In the genomic region with DNA sequence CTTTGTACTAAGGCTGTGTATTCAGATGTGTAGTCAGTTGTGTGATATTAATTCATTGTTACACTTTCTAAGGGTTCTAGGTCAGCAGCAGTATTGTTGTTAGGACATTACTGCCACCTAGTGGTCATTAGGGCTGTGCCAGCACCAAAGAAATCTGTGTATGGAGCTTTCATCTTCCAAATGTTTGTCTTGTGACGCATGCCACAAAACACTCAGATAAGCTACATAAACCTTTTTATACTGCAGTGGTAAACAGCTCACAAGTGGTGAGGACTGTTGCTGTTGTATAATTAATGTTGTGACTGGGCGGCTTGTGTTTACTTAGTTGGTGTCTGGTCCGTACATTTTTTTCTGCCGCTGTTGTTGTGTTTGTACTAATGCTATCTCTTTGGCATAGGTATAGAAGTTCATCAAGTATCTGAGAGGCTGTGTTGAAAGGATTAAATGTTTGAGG, we compare ENCODE assay signal across 8 cellular contexts. TPM values are rescaled to one million over a fixed set of nuclear protein-coding genes. Genes with fewer than 3 reads are reported as not detected.
DNase-seq lines count a peak whose midpoint lies in the region; ATAC-seq, FAIRE-seq and TF ChIP-seq lines count a peak whose summit lies in the region.

No MANE protein-coding gene starts in this region.

- H3K27me3 ChIP-seq in K562 (ENCODE audit: control insufficient read depth in 2 of 2, insufficient read depth in 2 of 2, low read length in 2 of 2), result no peaks in the 10 kb centered on the region; a peak in 1 of 5 replicates

- in situ Hi-C loops in K562 (cut with MboI), result loop anchor here (5.0 to 10.0 kb wide), 3 partner anchors 51 to 371 kb away; a partner anchor contains a TSS

- no TSS peak for BruUV-seq in K562 (replicated peaks; lab: Mats Ljungman, UMichigan)

- DNase-seq in GM04504 (ENCODE audit: low read depth) (peak; percentile 77), HEK293T (ENCODE audit: extremely low spot score) (peak; percentile 75), NCI-H1105 treated with DMSO at 0.1 percent for 48 hours (lab: John Stamatoyannopoulos, UW) (peak; percentile 69), T-helper 9 cell (peak; percentile 38), K562 (ENCODE audit: extremely low read depth in 1 of 4, low spot score in 3 of 4) (peak; percentile 58 to 81 (median 65)), iPS DF 4.7 (ENCODE audit: extremely low read depth, low spot score) (peak; percentile 33), GM19240 (ENCODE audit: insufficient read length, low spot score) (no peak)
- DNase-seq in stimulated activated CD4-positive, alpha-beta T cell treated with anti-CD3 and anti-CD28 coated beads, Interleukin-12 subunit alpha, Interleukin-12 subunit beta, amount 100 ng/mL, for 4 hours, result peak; percentile 46

- peaks cover 5 to 14% of the 10 kb centered on the region in 2 experiments for H3K4me1 ChIP-seq in K562 (replicated peaks in 1 of 2; ENCODE audit: control insufficient read depth in 2 of 2, insufficient read depth in 2 of 2, low read length in 2 of 2)

- POLR2A ChIA-PET in HEK293T (lab: Yijun Ruan, JAX) (interaction anchor here (0.9 to 1.2 kb wide), 3 partner anchors 50 to 262 kb away, joined by 3 to 4 read pairs (median 4); no protein-coding TSS in a partner anchor), K562 (lab: Yijun Ruan, JAX) (interaction anchor here (0.6 to 1.5 kb wide), 2 partner anchors 8 to 10 kb away, joined by 3 to 4 read pairs; no protein-coding TSS in a partner anchor)

- H2AFZ ChIP-seq in K562 (ENCODE audit: low read depth, low read length), result no peak overlapping the region

- peak; percentile 67 to 90 (median 82) for TF ChIP-seq CTCF in K562 (IDR thresholded peaks at IDR 0.05 in 2 of 3, conservative IDR thresholded peaks at IDR 0.05 in 1 of 3; ENCODE audit: insufficient read depth in 2 of 3, low read depth in 1 of 3, low read length in 3 of 3)

- H3K9ac ChIP-seq in K562 (ENCODE audit: insufficient read depth in 1 of 2, low read depth in 2 of 2, low read length in 2 of 2), result no peak overlapping the region

- TF ChIP-seq RAD21 in K562 (CRISPR knock-in tag; conservative IDR thresholded peaks at IDR 0.05 in 1 of 2, IDR thresholded peaks at IDR 0.05 in 1 of 2), result peak; percentile 97 to 98

- FAIRE-seq in K562 (lab: Jason Lieb, UNC), result peak; percentile 96

- H4K20me1 ChIP-seq in K562 (replicated peaks; ENCODE audit: control insufficient read depth, insufficient read depth, low read length), result 0 out of 2 replicates have a peak, but pooled peaks cover 4% of the 10 kb centered on the region

- no peak overlapping the region for H3K4me3 ChIP-seq in K562

- no peak for TF ChIP-seq EP300 in K562 (IDR thresholded peaks at IDR 0.05; ENCODE audit: low read length)

- H3K36me3 ChIP-seq in K562 (ENCODE audit: control insufficient read depth, insufficient read depth, low read length), result no peaks in the 10 kb centered on the region

- H3K9me3 ChIP-seq in K562 (replicated peaks; ENCODE audit: control insufficient read depth, insufficient read depth, low read depth, low read length), result no peaks in the 10 kb centered on the region

- no peak for TF ChIP-seq POLR2A in K562 (conservative IDR thresholded peaks at IDR 0.05)

- intact Hi-C loops in K562 (cut with micrococcal nuclease), result loop anchor here (2.0 to 10.0 kb wide), 4 partner anchors 50 to 368 kb away; a partner anchor contains a TSS

- no peaks in the 10 kb centered on the region for H3K79me2 ChIP-seq in K562 (ENCODE audit: control insufficient read depth, insufficient read depth, low read length)

- CTCF ChIA-PET in HEK293T (lab: Yijun Ruan, JAX), result interaction anchor here (0.5 to 1.8 kb wide), 28 partner anchors 8 to 367 kb away, joined by 3 to 16 read pairs (median 4); no protein-coding TSS in a partner anchor
- CTCF ChIA-PET in K562 (lab: Yijun Ruan, JAX; ENCODE audit: low intra/inter-chr PET ratio), result interaction anchor here (0.7 to 2.4 kb wide), 6 partner anchors 11 to 367 kb away, joined by 3 to 31 read pairs (median 4); no protein-coding TSS in a partner anchor

- WGBS in K562 (ENCODE audit: insufficient coverage, low coverage, missing lambda C conversion rate), result 31% methylated on average over 4 of the region's 4 CpGs

- H3K27ac ChIP-seq in K562 (ENCODE audit: extremely low read depth, low read depth, low read length), result no peak overlapping the region

- peak; percentile 88 for ATAC-seq in K562

- no peak overlapping the region for H3K4me2 ChIP-seq in K562 (ENCODE audit: insufficient read depth, low read length)

- no peaks in the 10 kb centered on the region for H3K9me1 ChIP-seq in K562 (ENCODE audit: control insufficient read depth, insufficient read depth, low read length)

TF ChIP-seq in HEK293T, 16 proteins besides CTCF, POLR2A, EP300 and RAD21:
- TF ChIP-seq TARDBP (IDR thresholded peaks at IDR 0.05) (no peak), FOXK2 (IDR thresholded peaks at IDR 0.05) (no peak; the same call in 1 of the 2 replicates), BHLHE40 (IDR thresholded peaks at IDR 0.05; ENCODE audit: borderline replicate concordance) (no peak), SP1 (IDR thresholded peaks at IDR 0.05) (no peak), FOXA1 (IDR thresholded peaks at IDR 0.05) (no peak), HDGF (IDR thresholded peaks at IDR 0.05; ENCODE audit: borderline replicate concordance) (no peak), NFRKB (IDR thresholded peaks at IDR 0.05) (no peak), ZNF384 (IDR thresholded peaks at IDR 0.05) (no peak), LEF1 (IDR thresholded peaks at IDR 0.05; ENCODE audit: borderline replicate concordance) (no peak), SUZ12 (IDR thresholded peaks at IDR 0.05) (no peak), L3MBTL2 (conservative IDR thresholded peaks at IDR 0.05) (no peak), FOXM1 (IDR thresholded peaks at IDR 0.05; ENCODE audit: borderline replicate concordance) (no peak), ARNT (IDR thresholded peaks at IDR 0.05) (no peak), ELF4 (IDR thresholded peaks at IDR 0.05) (no peak)
- TF ChIP-seq, protein P1, sequence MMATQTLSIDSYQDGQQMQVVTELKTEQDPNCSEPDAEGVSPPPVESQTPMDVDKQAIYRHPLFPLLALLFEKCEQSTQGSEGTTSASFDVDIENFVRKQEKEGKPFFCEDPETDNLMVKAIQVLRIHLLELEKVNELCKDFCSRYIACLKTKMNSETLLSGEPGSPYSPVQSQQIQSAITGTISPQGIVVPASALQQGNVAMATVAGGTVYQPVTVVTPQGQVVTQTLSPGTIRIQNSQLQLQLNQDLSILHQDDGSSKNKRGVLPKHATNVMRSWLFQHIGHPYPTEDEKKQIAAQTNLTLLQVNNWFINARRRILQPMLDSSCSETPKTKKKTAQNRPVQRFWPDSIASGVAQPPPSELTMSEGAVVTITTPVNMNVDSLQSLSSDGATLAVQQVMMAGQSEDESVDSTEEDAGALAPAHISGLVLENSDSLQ (IDR thresholded peaks at IDR 0.05), result no peak

TF ChIP-seq in K562, 482 proteins besides CTCF, POLR2A, EP300 and RAD21 (continues in another document):
- TF ChIP-seq HDAC8 (tag; IDR thresholded peaks at IDR 0.05) (no peak), IFI16 (CRISPR knock-in tag; IDR thresholded peaks at IDR 0.05) (no peak), NCOA4 (IDR thresholded peaks at IDR 0.05; ENCODE audit: partially characterized antibody) (no peak), JUND (IDR thresholded peaks at IDR 0.05; ENCODE audit: borderline replicate concordance, low read depth, low read length) (peak; percentile 63), JUND (tag; IDR thresholded peaks at IDR 0.05; ENCODE audit: borderline replicate concordance, low read depth, low read length) (peak; percentile 70; the same call in 1 of the 3 replicates), CTBP1 (IDR thresholded peaks at IDR 0.05; ENCODE audit: borderline replicate concordance) (peak; percentile 31; the same call in 1 of the 2 replicates), SAP30 (IDR thresholded peaks at IDR 0.05; ENCODE audit: borderline replicate concordance, insufficient read depth, low read depth, low read length, poor library complexity, severe bottlenecking) (no peak)
- TF ChIP-seq, protein P2, sequence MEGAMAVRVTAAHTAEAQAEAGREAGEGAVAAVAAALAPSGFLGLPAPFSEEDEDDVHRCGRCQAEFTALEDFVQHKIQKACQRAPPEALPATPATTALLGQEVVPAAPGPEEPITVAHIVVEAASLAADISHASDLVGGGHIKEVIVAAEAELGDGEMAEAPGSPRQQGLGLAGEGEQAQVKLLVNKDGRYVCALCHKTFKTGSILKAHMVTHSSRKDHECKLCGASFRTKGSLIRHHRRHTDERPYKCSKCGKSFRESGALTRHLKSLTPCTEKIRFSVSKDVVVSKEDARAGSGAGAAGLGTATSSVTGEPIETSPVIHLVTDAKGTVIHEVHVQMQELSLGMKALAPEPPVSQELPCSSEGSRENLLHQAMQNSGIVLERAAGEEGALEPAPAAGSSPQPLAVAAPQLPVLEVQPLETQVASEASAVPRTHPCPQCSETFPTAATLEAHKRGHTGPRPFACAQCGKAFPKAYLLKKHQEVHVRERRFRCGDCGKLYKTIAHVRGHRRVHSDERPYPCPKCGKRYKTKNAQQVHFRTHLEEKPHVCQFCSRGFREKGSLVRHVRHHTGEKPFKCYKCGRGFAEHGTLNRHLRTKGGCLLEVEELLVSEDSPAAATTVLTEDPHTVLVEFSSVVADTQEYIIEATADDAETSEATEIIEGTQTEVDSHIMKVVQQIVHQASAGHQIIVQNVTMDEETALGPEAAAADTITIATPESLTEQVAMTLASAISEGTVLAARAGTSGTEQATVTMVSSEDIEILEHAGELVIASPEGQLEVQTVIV (CRISPR knock-in tag; IDR thresholded peaks at IDR 0.05; ENCODE audit: borderline replicate concordance), result 0 out of 2 replicates have a peak, but pooled peaks have one; percentile 12

RNA-seq across cellular contexts. Expression of a gene that starts 51.7 kb away (rescaled TPM):
- total RNA-seq in K562 (2011; cell fraction: chromatin; rRNA removed; ENCODE audit: low replicate concordance), result 0.93 and 1.5 TPM in 2 replicates
- total RNA-seq in K562 (2011; cell fraction: nucleolus; rRNA removed), result 0.92 and 1.3 TPM in 2 replicates
- 0.61 and 0.73 TPM in 2 replicates for total RNA-seq in K562 (2011; cell fraction: nucleoplasm; rRNA removed)
- total RNA-seq in K562 (2014; rRNA removed) (0.36 and 0.41 TPM in 2 replicates), K562 (2014; rRNA removed; fragmentation: Illumina TruSeq; extraction: Trizol) (0.29 and 0.32 TPM in 2 replicates), K562 (2015; rRNA removed; fragmentation: Illumina TruSeq; extraction: Trizol) (1.2 TPM in 2 replicates), K562 (2021) (0.73 and 1.1 TPM in 2 replicates)
- polyA plus RNA-seq in K562 (2011; rRNA removed) (0.85 and 1.0 TPM in 2 replicates), K562 (2014; fragmentation: Illumina TruSeq; extraction: Trizol) (0.43 and 0.54 TPM in 2 replicates), K562 (2014; fragmentation: Nextera tagmentation; extraction: Ambion mirVana) (under 1 TPM; 0.22 to 0.51 TPM), K562 (2014; rRNA removed) (0.32 and 0.34 TPM in 2 replicates)
- 1.4 and 1.7 TPM in 2 replicates for polyA plus RNA-seq in K562 (2011; cell fraction: cytosol; rRNA removed)
- 2.9 and 4.5 TPM in 2 replicates for polyA plus RNA-seq in K562 (2011; cell fraction: nucleus; rRNA removed)
- 1.6 and 1.9 TPM in 2 replicates for polyA plus RNA-seq in K562 (2012)
- polyA minus RNA-seq in K562 (2011; rRNA and poly(A)+ RNA removed), result 1.7 TPM in 2 replicates
- polyA minus RNA-seq in K562 (2011; cell fraction: cytosol; rRNA and poly(A)+ RNA removed), result 0.95 TPM in 1 of 2 replicates, not detected in the other
- polyA minus RNA-seq in K562 (2011; cell fraction: nucleus; rRNA and poly(A)+ RNA removed), result 2.7 and 3.4 TPM in 2 replicates
